In the genomic region with DNA sequence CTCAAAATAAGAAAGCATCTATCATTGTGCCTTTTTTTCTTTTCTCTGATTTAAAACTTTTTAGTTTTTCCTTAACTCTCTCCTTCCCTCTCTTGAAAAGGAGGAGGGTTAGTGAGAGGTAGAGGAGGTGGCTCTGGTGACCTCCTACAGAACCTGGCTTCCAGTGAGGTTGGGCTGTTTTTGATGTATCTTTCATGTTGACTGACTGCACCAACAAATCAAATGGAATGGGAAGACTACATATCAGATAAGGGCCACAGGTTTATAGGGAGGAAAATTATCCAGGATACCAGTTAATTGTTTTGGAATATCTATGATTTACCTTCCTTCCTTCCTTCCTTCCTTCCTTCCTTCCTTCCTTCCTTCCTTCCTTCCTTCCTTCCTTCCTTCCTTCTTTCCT, we compare ENCODE assay signal across 9 cellular contexts.
"Had no signal": no experiment of that assay in that cellular context is flagged by ENCODE, and none has a peak within 500 bp of the region (broad histone marks: within the 10 kb centered on the region; RNA-seq: fewer than 3 reads in every experiment).

No MANE protein-coding gene starts in this region.

- H3K4me3 ChIP-seq: GM23248, HAP-1 had no signal

- H3K27me3 Mint-ChIP-seq: IgD-negative memory B cell had no signal

- H3K27ac ChIP-seq: GM23248, HL-60 had no signal

- H3K27ac Mint-ChIP-seq: HFFc6, IgD-negative memory B cell had no signal

- DNase-seq: GM23248, GOT3, H7, HFFc6, KBM-7 had no signal

- H3K9me3 Mint-ChIP-seq: HFFc6 had no signal

- H3K36me3 ChIP-seq: HAP-1 had no signal

- FAIRE-seq: HepG2 had no signal

- H3K9me3 ChIP-seq: HAP-1 had no signal

- H3K4me1 ChIP-seq: HAP-1 had no signal

- H3K4me3 Mint-ChIP-seq: HFFc6, IgD-negative memory B cell had no signal
